ENCODE assay signal across 1 cellular context in the genomic region with DNA sequence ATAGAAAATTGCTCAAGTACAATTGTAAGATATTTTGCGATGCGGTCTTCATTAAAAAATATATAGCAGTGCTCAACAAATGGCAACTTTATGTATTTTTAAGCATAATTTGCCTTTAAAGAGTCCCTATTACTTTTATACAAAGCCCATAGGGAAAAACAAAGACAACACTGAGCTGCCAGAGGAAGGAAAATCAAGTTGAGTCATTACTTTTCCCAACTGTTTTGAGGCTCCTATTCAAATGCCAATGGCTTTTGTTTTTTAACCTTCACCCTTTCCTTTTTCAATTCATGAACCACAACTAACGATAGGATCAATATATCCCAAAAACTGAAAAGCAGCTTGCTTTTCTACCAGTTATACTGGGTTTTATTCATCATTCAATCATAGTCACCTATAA.
TF ChIP-seq lines count a peak whose summit lies in the region.

No MANE protein-coding gene starts in this region.

TF ChIP-seq in H1, 55 proteins besides CTCF, POLR2A, EP300 and RAD21:
- TF ChIP-seq EZH2 (IDR thresholded peaks at IDR 0.05; ENCODE audit: low read depth, low read length, severe bottlenecking) (no peak), SIRT6 (IDR thresholded peaks at IDR 0.05; ENCODE audit: low read length) (no peak), EGR1 (IDR thresholded peaks at IDR 0.05; ENCODE audit: borderline replicate concordance, low read depth, low read length) (no peak), SP2 (IDR thresholded peaks at IDR 0.05; ENCODE audit: low read length) (no peak), SP4 (IDR thresholded peaks at IDR 0.05; ENCODE audit: low read length) (no peak), CHD1 (IDR thresholded peaks at IDR 0.05; ENCODE audit: low read depth, low read length) (no peak), RNF2 (IDR thresholded peaks at IDR 0.05; ENCODE audit: borderline replicate concordance, low read depth, low read length, missing control alignments, poor library complexity, severe bottlenecking) (no peak), BACH1 (IDR thresholded peaks at IDR 0.05; ENCODE audit: low read length) (no peak), CBX5 (IDR thresholded peaks at IDR 0.05; ENCODE audit: low read depth, low read length) (no peak), CEBPB (IDR thresholded peaks at IDR 0.05; ENCODE audit: low read depth, low read length) (no peak), NANOG (IDR thresholded peaks at IDR 0.05; ENCODE audit: insufficient read depth, low read depth, low read length, poor library complexity, severe bottlenecking) (no peak), ASH2L (IDR thresholded peaks at IDR 0.05; ENCODE audit: low read length) (no peak), RXRA (IDR thresholded peaks at IDR 0.05; ENCODE audit: insufficient read depth, low read depth, low read length) (no peak), BCL11A (IDR thresholded peaks at IDR 0.05; ENCODE audit: low read depth in 2 of 2, low read length in 2 of 2) (no peak), SIN3A (conservative IDR thresholded peaks at IDR 0.05 in 1 of 2, IDR thresholded peaks at IDR 0.05 in 1 of 2; ENCODE audit: low read depth in 1 of 2, low read length in 2 of 2) (no peak), RBBP5 (IDR thresholded peaks at IDR 0.05; ENCODE audit: borderline replicate concordance, low read depth, low read length) (no peak), GTF2F1 (IDR thresholded peaks at IDR 0.05; ENCODE audit: borderline replicate concordance, low read depth, low read length) (no peak), TEAD4 (IDR thresholded peaks at IDR 0.05; ENCODE audit: low read depth, low read length) (no peak), FOSL1 (IDR thresholded peaks at IDR 0.05; ENCODE audit: insufficient read depth, low read depth, low read length) (no peak)
- TF ChIP-seq, protein P1, sequence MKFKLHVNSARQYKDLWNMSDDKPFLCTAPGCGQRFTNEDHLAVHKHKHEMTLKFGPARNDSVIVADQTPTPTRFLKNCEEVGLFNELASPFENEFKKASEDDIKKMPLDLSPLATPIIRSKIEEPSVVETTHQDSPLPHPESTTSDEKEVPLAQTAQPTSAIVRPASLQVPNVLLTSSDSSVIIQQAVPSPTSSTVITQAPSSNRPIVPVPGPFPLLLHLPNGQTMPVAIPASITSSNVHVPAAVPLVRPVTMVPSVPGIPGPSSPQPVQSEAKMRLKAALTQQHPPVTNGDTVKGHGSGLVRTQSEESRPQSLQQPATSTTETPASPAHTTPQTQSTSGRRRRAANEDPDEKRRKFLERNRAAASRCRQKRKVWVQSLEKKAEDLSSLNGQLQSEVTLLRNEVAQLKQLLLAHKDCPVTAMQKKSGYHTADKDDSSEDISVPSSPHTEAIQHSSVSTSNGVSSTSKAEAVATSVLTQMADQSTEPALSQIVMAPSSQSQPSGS (IDR thresholded peaks at IDR 0.05; ENCODE audit: low read length): no peak
